Comparison of ENCODE assay signal across 8 cellular contexts in genomic region chr12:4857472-4858291, GRCh38. TPM values are rescaled to one million over a fixed set of nuclear protein-coding genes. Genes with fewer than 3 reads are reported as not detected.
DNase-seq lines count a peak whose midpoint lies in the region; ATAC-seq, FAIRE-seq and TF ChIP-seq lines count a peak whose summit lies in the region.

No MANE protein-coding gene starts in this region.

- intact Hi-C loops in left ventricle myocardium inferior (cut with micrococcal nuclease) (loop anchor here (5.0 to 10.0 kb wide), 2 partner anchors 145 to 227 kb away; no protein-coding TSS in a partner anchor), psoas muscle (cut with DNase I) (loop anchor here (2.0 to 10.0 kb wide), 3 partner anchors 145 to 587 kb away; no protein-coding TSS in a partner anchor)

- H3K4me3 ChIP-seq in left ventricle myocardium inferior = peak overlapping the region; percentile 46
- H3K4me3 ChIP-seq in psoas muscle = peak overlapping the region; percentile 17

- ATAC-seq in psoas muscle = peak; percentile 78 to 90 (median 82)

- no peaks in the 10 kb centered on the region for H3K36me3 ChIP-seq in left ventricle myocardium inferior
- H3K36me3 ChIP-seq in psoas muscle (ENCODE audit: insufficient read depth in 1 of 2, low read depth in 1 of 2) = no peaks in the 10 kb centered on the region

- FAIRE-seq in urothelium cell line (lab: Jason Lieb, UNC) = peak; percentile 44

- no peaks in the 10 kb centered on the region for H3K9me3 ChIP-seq in left ventricle myocardium inferior (replicated peaks)
- H3K9me3 ChIP-seq in psoas muscle = no peaks in the 10 kb centered on the region

- H3K27me3 ChIP-seq in left ventricle myocardium inferior (ENCODE audit: low read depth) (peaks cover 32% of the 10 kb centered on the region), psoas muscle (ENCODE audit: insufficient read depth in 3 of 3, low read length in 2 of 3) (no peaks in the 10 kb centered on the region)

- 4 to 9% (median 8%) methylated on average over 24 of the region's 24 CpGs for WGBS in psoas muscle, 3 donors

- H3K4me1 ChIP-seq in left ventricle myocardium inferior (peaks cover 32% of the 10 kb centered on the region), psoas muscle (peaks cover 10% of the 10 kb centered on the region)

- DNase-seq in D341Med (ENCODE audit: low spot score) (peak; percentile 83), H4 (ENCODE audit: low spot score) (peak; percentile 56), NCI-H1105 (lab: John Stamatoyannopoulos, UW) (peak; percentile 90), SW 1271 (lab: John Stamatoyannopoulos, UW) (peak; percentile 27 to 70), left ventricle myocardium inferior (peak; percentile 62), psoas muscle (peak; percentile 68 to 74), urothelium cell line (ENCODE audit: low spot score) (peak; percentile 90)
- DNase-seq in activated naive CD8-positive, alpha-beta T cell treated with anti-CD3 and anti-CD28 coated beads, Interleukin-2, amount 50 U/mL, for 16 hours (ENCODE audit: low read depth, low spot score) = peak; percentile 41

- peak; percentile 93 for TF ChIP-seq CTCF in left ventricle myocardium inferior (IDR thresholded peaks at IDR 0.05; ENCODE audit: borderline replicate concordance)
- TF ChIP-seq CTCF in psoas muscle (IDR thresholded peaks at IDR 0.05) = peak; percentile 79

- peak overlapping the region; percentile 20 for H3K27ac ChIP-seq in left ventricle myocardium inferior (replicated peaks)
- H3K27ac ChIP-seq in psoas muscle = no peak overlapping the region

RNA-seq across cellular contexts. Expression of gene KCNA1, which starts 52.0 kb away (rescaled TPM):
- 0.37 TPM in 1 of 2 replicates, not detected in the other for total RNA-seq in H4 (2014; rRNA removed; shearing (Covaris generic))
- total RNA-seq in left ventricle myocardium inferior = not detected
- total RNA-seq in psoas muscle = under 1 TPM in 2 of 4 donors, not detected in 2; 0.05 to 0.18 TPM
- under 1 TPM in 2 of 3 donors, not detected in 1; 0.01 to 0.04 TPM for polyA plus RNA-seq in psoas muscle
